Comparison of ENCODE assay signal across 16 cellular contexts in genomic region chr22:31812977-31813605, GRCh38. TPM values are rescaled to one million over a fixed set of nuclear protein-coding genes. Genes with fewer than 3 reads are reported as not detected.
DNase-seq lines count a peak whose midpoint lies in the region; ATAC-seq, FAIRE-seq and TF ChIP-seq lines count a peak whose summit lies in the region.
"Had no signal": no experiment of that assay in that cellular context is flagged by ENCODE, and none has a peak within 500 bp of the region (broad histone marks: within the 10 kb centered on the region; RNA-seq: fewer than 3 reads in every experiment).

No MANE protein-coding gene starts in this region.

- H3K9ac ChIP-seq in SK-N-MC (ENCODE audit: insufficient read length), result peak overlapping the region; percentile 20
- H3K9ac ChIP-seq: SK-N-SH had no signal

- H3K36me3 ChIP-seq in SK-N-MC (ENCODE audit: insufficient read depth, low read length) (peaks cover 53% of the 10 kb centered on the region), pancreas (peaks cover 0 to 36% (median 0%) of the 10 kb centered on the region in 3 donors)

- no peaks in the 10 kb centered on the region for H3K27me3 ChIP-seq in pancreas

- H3K4me1 ChIP-seq in pancreas, result no peaks in the 10 kb centered on the region
- H3K4me1 ChIP-seq: A549 had no signal

- H3K9me3 ChIP-seq in SK-N-MC (ENCODE audit: low read depth, low read length) (no peaks in the 10 kb centered on the region), pancreas (no peaks in the 10 kb centered on the region)
- H3K9me3 ChIP-seq: A549, SK-N-SH had no signal

- TF ChIP-seq CTCF in pancreas (IDR thresholded peaks at IDR 0.05), result no peak

- H3K27ac ChIP-seq in SK-N-MC (0 out of 2 replicates have a peak overlapping the region, but pooled peaks have one; percentile 16), pancreas (no peak overlapping the region)
- H3K27ac ChIP-seq: A549 had no signal

- peak in 3 of 4 donors; percentile 69 to 90 (median 90) for ATAC-seq in pancreas
- ATAC-seq: A549, GM23338 had no signal

- H3K4me3 ChIP-seq in SK-N-MC (no peak overlapping the region), pancreas (no peak overlapping the region)
- H3K4me3 ChIP-seq: A549, GM23338 had no signal

- WGBS in pancreas, 2 donors, result 55 to 60% methylated on average over 6 of the region's 6 CpGs

- FAIRE-seq in pancreas (lab: Jason Lieb, UNC), result no peak
- FAIRE-seq: A549 had no signal

- intact Hi-C loops in pancreas (cut with DNase I), result no loop called here

- DNase-seq in NCI-H510A treated with DMSO at 0.1 percent for 48 hours (lab: John Stamatoyannopoulos, UW) (peak; percentile 2), NCI-H510A (lab: John Stamatoyannopoulos, UW) (no peak), NCI-H146 (lab: John Stamatoyannopoulos, UW) (peak; percentile 46), SK-N-MC (ENCODE audit: low read depth, low spot score) (no peak), pancreas (no peak), NCI-H446 (lab: John Stamatoyannopoulos, UW) (no peak), NCI-H1105 treated with DMSO at 0.1 percent for 48 hours (lab: John Stamatoyannopoulos, UW) (no peak), T-helper 9 cell (no peak)
- DNase-seq: GF-D8, MV-4-11, NCI-H2081 treated with DMSO at 0.1 percent for 48 hours, NCI-H446 treated with DMSO at 0.1 percent for 48 hours, SK-N-SH, T-helper 1 cell had no signal

RNA-seq across cellular contexts. Expression of gene DEPDC5, which starts 59.3 kb away (rescaled TPM):
- 10 to 100 TPM in 1 of 6 donors, 1 to 10 TPM in 5; 5.9 to 17.2 (median 9.0) TPM for total RNA-seq in pancreas
- polyA plus RNA-seq in pancreas, result 10 to 100 TPM in 1 of 2 donors, 1 to 10 TPM in 1; 7.7 to 10.1 TPM

Comparison
In these comparisons a context has a peak if more than half of its experiments do, and no peak if none do; other contexts are left out.
1. DNase-seq: peak in NCI-H510A treated with DMSO at 0.1 percent for 48 hours (single experiment) and NCI-H146 (single experiment); none in NCI-H510A (single experiment), SK-N-MC (single experiment), pancreas (0 of 6), NCI-H446 (0 of 2), NCI-H1105 treated with DMSO at 0.1 percent for 48 hours (single experiment) and T-helper 9 cell (single experiment).